1 cellular context compared by ENCODE assay signal in the genomic region with DNA sequence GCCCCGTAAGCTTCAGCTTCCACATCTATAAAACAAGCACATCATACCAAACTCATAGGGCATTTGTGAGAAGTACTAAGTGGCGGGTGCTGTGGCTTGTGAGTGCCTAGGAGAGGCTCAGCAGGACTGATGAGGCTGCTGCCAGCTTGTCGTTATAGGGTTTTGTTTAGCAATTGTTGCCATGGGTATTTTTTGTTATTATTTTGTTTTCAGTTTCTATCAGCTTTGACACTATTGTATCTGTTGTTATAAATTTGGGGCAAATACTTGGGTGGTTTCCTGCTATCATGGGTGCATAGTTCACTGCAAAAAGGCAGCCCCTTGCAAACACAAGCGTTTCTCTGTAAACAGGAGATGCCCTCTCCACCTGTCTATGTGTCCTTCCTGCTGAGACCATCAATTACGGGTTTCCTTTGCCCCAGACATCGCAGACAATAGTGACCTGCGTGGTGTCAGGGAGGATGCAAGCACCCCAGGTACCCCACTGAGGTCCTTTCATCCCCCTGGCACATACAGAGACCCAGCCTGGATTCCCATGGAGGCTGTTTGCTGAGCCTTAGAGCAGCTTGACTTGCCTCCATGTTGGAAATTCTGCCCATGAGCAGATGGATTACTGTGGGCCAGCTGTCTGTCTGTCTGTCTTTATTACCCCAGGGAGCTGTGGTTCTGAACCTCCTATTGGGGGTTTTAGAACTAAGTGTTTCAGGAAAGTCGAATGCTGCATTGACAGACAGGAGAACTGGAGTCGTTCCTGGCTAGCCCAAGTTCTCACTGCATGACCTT.
TF ChIP-seq lines count a peak whose summit lies in the region.

No MANE protein-coding gene starts in this region.

TF ChIP-seq in HepG2, 621 proteins besides CTCF, POLR2A, EP300 and RAD21:
- no peak for TF ChIP-seq ZKSCAN8 (CRISPR knock-in tag; IDR thresholded peaks at IDR 0.05; ENCODE audit: borderline replicate concordance)
TF ChIP-seq in HepG2: peak in this region for 0.
